In the genomic region with DNA sequence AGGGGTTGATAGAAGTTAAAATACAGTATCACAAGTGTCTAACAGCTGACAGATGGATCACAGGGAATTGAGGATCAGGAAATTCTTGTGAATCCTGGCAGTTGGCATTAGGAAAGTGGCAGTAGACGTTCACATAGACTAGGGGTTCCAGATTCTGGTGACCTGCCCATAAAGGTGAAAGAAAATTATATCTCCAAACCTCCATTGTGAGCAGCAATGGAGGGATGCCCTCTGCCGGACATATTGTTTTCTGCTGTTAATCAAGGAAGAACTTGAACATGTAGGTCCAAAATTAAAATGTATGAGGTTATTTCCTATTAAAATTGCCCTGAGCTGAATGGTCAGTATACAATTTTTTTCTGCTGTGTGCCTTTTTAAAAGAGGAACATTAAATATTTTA, we compare ENCODE assay signal across 12 cellular contexts. TPM values are rescaled to one million over a fixed set of nuclear protein-coding genes. Genes with fewer than 3 reads are reported as not detected.
DNase-seq lines count a peak whose midpoint lies in the region; ATAC-seq and TF ChIP-seq lines count a peak whose summit lies in the region.
"Had no signal": no experiment of that assay in that cellular context is flagged by ENCODE, and none has a peak within 500 bp of the region (broad histone marks: within the 10 kb centered on the region; RNA-seq: fewer than 3 reads in every experiment).

No MANE protein-coding gene starts in this region.

- CTCF ChIA-PET in HEK293T (lab: Yijun Ruan, JAX), result interaction anchor here (0.7 kb wide), 1 partner anchor 10 kb away, joined by 3 read pairs; no protein-coding TSS in a partner anchor

- H3K36me3 ChIP-seq in SU-DHL-6 (ENCODE audit: low read length), result no peaks in the 10 kb centered on the region
- H3K36me3 ChIP-seq: left lung, upper lobe of left lung had no signal

- no peaks in the 10 kb centered on the region for H3K9me3 ChIP-seq in SU-DHL-6 (ENCODE audit: insufficient read depth, low read length)
- H3K9me3 ChIP-seq: left lung, upper lobe of left lung had no signal

- DNase-seq in ELR (ENCODE audit: low read depth) (peak; percentile 8), HEK293T (ENCODE audit: extremely low spot score) (peak; percentile 27), iris pigment epithelial cell (ENCODE audit: low read depth) (peak; percentile 2), sciatic nerve (ENCODE audit: low spot score) (no peak), amniotic stem cell (lab: John Stamatoyannopoulos, UW) (no peak), NCI-H2107 (lab: John Stamatoyannopoulos, UW) (no peak), NCI-H1436 (lab: John Stamatoyannopoulos, UW) (no peak)
- DNase-seq: activated CD8-positive, alpha-beta memory T cell treated with anti-CD3 and anti-CD28 coated beads for 24 hours; left lung; stimulated activated CD4-positive, alpha-beta T cell treated with anti-CD3 and anti-CD28 coated beads, Interleukin-1b, Interleukin-23, amount 100 ng/mL, for 48 hours; upper lobe of left lung had no signal

- ATAC-seq in sciatic nerve, result no peak
- ATAC-seq: left lung had no signal

- H3K79me2 ChIP-seq in SU-DHL-6 (ENCODE audit: insufficient read depth, low read length), result no peaks in the 10 kb centered on the region

- no peak overlapping the region for H3K27ac ChIP-seq in SU-DHL-6 (ENCODE audit: low read depth, low read length)
- H3K27ac ChIP-seq: left lung, upper lobe of left lung had no signal

- H3K4me2 ChIP-seq in SU-DHL-6 (ENCODE audit: low read depth, low read length, poor library complexity, severe bottlenecking), result no peak overlapping the region

- H3K9ac ChIP-seq in SU-DHL-6 (ENCODE audit: low read length), result no peak overlapping the region

- peak; percentile 30 for TF ChIP-seq CTCF in SU-DHL-6 (IDR thresholded peaks at IDR 0.05; ENCODE audit: insufficient read depth, low read length, poor library complexity, severe bottlenecking)

- intact Hi-C loops in sciatic nerve (cut with DNase I), result no loop called here

- H4K20me1 ChIP-seq in SU-DHL-6 (ENCODE audit: low read depth, low read length), result no peaks in the 10 kb centered on the region

- no peak overlapping the region for H3K4me3 ChIP-seq in SU-DHL-6 (ENCODE audit: insufficient read depth, low read length, poor library complexity, severe bottlenecking)
- H3K4me3 ChIP-seq: left lung, upper lobe of left lung had no signal

- 0 out of 2 replicates have a peak, but pooled peaks cover 3% of the 10 kb centered on the region for H3K27me3 ChIP-seq in SU-DHL-6 (ENCODE audit: low read length)
- H3K27me3 ChIP-seq: left lung, upper lobe of left lung had no signal

- no peaks in the 10 kb centered on the region for H3F3A ChIP-seq in SU-DHL-6 (ENCODE audit: insufficient read depth)

- H2AFZ ChIP-seq in SU-DHL-6 (ENCODE audit: low read depth, low read length, severe bottlenecking), result no peak overlapping the region

- POLR2A ChIA-PET in HEK293T (lab: Yijun Ruan, JAX), result no interaction called here

- no peaks in the 10 kb centered on the region for H3K9me2 ChIP-seq in SU-DHL-6 (replicated peaks; ENCODE audit: insufficient read depth, low read length)

TF ChIP-seq in HEK293T, 16 proteins besides CTCF, POLR2A, EP300 and RAD21:
- TF ChIP-seq ARNT (IDR thresholded peaks at IDR 0.05) (no peak), SUZ12 (IDR thresholded peaks at IDR 0.05) (no peak), L3MBTL2 (conservative IDR thresholded peaks at IDR 0.05) (no peak), SP1 (IDR thresholded peaks at IDR 0.05) (no peak), TARDBP (IDR thresholded peaks at IDR 0.05) (no peak), ELF4 (IDR thresholded peaks at IDR 0.05) (no peak), FOXM1 (IDR thresholded peaks at IDR 0.05; ENCODE audit: borderline replicate concordance) (no peak), FOXK2 (IDR thresholded peaks at IDR 0.05) (no peak), CTBP1 (IDR thresholded peaks at IDR 0.05; ENCODE audit: borderline replicate concordance) (no peak), LEF1 (IDR thresholded peaks at IDR 0.05; ENCODE audit: borderline replicate concordance) (no peak), NFRKB (IDR thresholded peaks at IDR 0.05) (no peak), BHLHE40 (IDR thresholded peaks at IDR 0.05; ENCODE audit: borderline replicate concordance) (no peak)

RNA-seq across cellular contexts. Expression of gene NME8, which starts 5.1 kb away (rescaled TPM):
- total RNA-seq in sciatic nerve, result 1.2 TPM

Comparison
In these comparisons a context has a peak if more than half of its experiments do, and no peak if none do; other contexts are left out.
1. DNase-seq: peak in ELR (single experiment), HEK293T (single experiment) and iris pigment epithelial cell (single experiment); none in sciatic nerve (single experiment), amniotic stem cell (single experiment), NCI-H2107 (single experiment) and NCI-H1436 (single experiment).